In the genomic region with DNA sequence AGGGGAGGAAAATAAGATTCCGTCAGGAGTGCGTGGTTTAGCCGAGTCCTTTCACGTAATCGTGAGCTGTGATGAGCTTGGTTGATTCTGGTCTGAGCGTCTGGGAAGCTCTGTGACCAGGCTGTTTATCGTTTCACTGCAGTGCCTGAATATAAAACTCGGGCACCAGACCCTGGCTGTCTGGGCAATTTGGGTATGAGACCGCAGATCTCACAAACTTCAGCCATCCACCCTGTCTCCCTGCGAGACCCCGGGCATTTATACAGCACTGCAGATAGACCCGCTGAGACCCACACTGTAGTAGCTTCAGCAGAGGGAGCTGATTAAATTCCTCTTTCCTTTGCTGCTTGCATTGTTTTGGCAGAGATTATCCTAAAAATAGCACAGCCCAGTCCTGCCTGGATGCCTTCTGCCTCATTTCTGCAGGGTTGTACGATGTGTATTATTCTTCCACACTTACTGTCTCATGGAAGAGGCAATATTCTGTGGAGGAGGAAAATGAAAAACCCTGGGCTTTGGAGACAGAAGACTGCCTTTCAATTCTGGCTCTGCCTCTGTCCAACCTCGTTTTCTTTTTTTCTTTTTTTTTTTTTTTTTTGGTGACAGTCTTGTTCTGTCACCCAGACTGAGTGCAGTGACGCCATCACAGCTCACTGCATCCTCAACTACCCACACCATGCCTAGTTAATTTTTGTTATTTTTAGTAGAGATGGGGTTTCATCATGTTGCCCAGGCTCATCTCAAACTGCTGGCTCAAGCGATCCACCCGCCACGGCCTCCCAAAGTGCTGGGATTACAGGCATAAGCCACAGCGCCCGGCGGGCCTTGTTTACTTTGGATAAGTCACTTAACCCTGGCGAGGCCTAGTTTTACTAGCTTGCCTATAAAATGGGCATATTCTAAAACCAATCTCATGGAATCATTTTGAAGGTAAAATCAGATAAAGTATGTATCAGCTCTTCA, we compare ENCODE assay signal across 10 cellular contexts.
DNase-seq lines count a peak whose midpoint lies in the region; ATAC-seq, FAIRE-seq and TF ChIP-seq lines count a peak whose summit lies in the region.
"Had no signal": no experiment of that assay in that cellular context is flagged by ENCODE, and none has a peak within 500 bp of the region (broad histone marks: within the 10 kb centered on the region; RNA-seq: fewer than 3 reads in every experiment).

No MANE protein-coding gene starts in this region.

- CTCF ChIA-PET in mammary epithelial cell (lab: Charles Lee; ENCODE audit: low non-redundant PET) = no interaction called here
- CTCF ChIA-PET in CD8-positive, alpha-beta memory T cell (lab: Charles Lee) = no interaction called here

- dilution Hi-C loops in mammary epithelial cell (cut with HindIII; ENCODE audit: low sequenced_read_pairs) = no loop called here

- H3K4me2 ChIP-seq in mammary epithelial cell (ENCODE audit: insufficient read depth, low read depth, low read length) = peak overlapping the region; percentile 10

- POLR2A ChIA-PET in CD8-positive, alpha-beta memory T cell (lab: Charles Lee) = no interaction called here

- DNase-seq in ELR (ENCODE audit: low read depth) (peak; percentile 14), mammary epithelial cell (no peak), kidney (no peak), GOT3 (lab: John Stamatoyannopoulos, UW) (no peak)
- DNase-seq in stimulated activated CD4-positive, alpha-beta T cell treated with anti-CD3 and anti-CD28 coated beads, Interleukin-2, amount 100 ng/mL, for 24 hours = no peak
- DNase-seq in CD8-positive, alpha-beta memory T cell = no peak
- DNase-seq: foreskin melanocyte had no signal

- H3K27me3 Mint-ChIP-seq in CD8-positive, alpha-beta memory T cell = peaks cover 5 to 16% of the 10 kb centered on the region in 2 donors

- no TSS peak for BruUV-seq in mammary epithelial cell (replicated peaks; lab: Mats Ljungman, UMichigan)

- FAIRE-seq in kidney (lab: Jason Lieb, UNC) = no peak
- FAIRE-seq: D721Med had no signal

- H3K79me2 ChIP-seq in mammary epithelial cell (ENCODE audit: insufficient read depth, low read length) = no peaks in the 10 kb centered on the region

- H3K4me1 ChIP-seq in mammary epithelial cell (ENCODE audit: insufficient read depth, low read length) = no peaks in the 10 kb centered on the region
- H3K4me1 ChIP-seq in kidney (ENCODE audit: control insufficient read depth in 1 of 2, insufficient read depth in 1 of 2, low read depth in 1 of 2, low read length in 2 of 2) = peaks cover 4% of the 10 kb centered on the region in 2 donors
- peaks cover 4 to 8% (median 6%) of the 10 kb centered on the region in 3 donors for H3K4me1 ChIP-seq in skeletal muscle tissue (ENCODE audit: control insufficient read depth in 3 of 3, insufficient read depth in 3 of 3, low read length in 3 of 3)
- H3K4me1 ChIP-seq in CD8-positive, alpha-beta memory T cell (ENCODE audit: insufficient read depth, low read length) = no peaks in the 10 kb centered on the region

- H3K4me3 ChIP-seq in mammary epithelial cell (replicated peaks in 1 of 3; ENCODE audit: insufficient read depth in 1 of 3, low read depth in 2 of 3, low read length in 3 of 3) (no peak overlapping the region), kidney (ENCODE audit: low read length in 2 of 2) (peak overlapping the region; percentile 55 to 59), skeletal muscle tissue (ENCODE audit: low read length in 3 of 3) (peak overlapping the region; percentile 53 to 80 (median 76))
- no peak overlapping the region for H3K4me3 ChIP-seq in CD8-positive, alpha-beta memory T cell (ENCODE audit: low read length)

- no peak for TF ChIP-seq CTCF in mammary epithelial cell (conservative IDR thresholded peaks at IDR 0.05 in 1 of 2, IDR thresholded peaks at IDR 0.05 in 1 of 2; ENCODE audit: extremely low read depth in 1 of 2, insufficient read depth in 1 of 2, low read depth in 1 of 2, low read length in 2 of 2)
- TF ChIP-seq CTCF in kidney (IDR thresholded peaks at IDR 0.05; ENCODE audit: borderline replicate concordance, extremely low read depth, insufficient read depth) = no peak

- no peaks in the 10 kb centered on the region for H3K4me1 Mint-ChIP-seq in CD8-positive, alpha-beta memory T cell

- H2AFZ ChIP-seq in mammary epithelial cell (ENCODE audit: low read depth, low read length) = peak overlapping the region; percentile 50

- H3K9me3 ChIP-seq in mammary epithelial cell (replicated peaks; ENCODE audit: insufficient read depth, low read length) (no peaks in the 10 kb centered on the region), kidney (ENCODE audit: control insufficient read depth in 1 of 2, low read length in 2 of 2) (no peaks in the 10 kb centered on the region), skeletal muscle tissue (ENCODE audit: control insufficient read depth in 3 of 3, low read length in 3 of 3) (no peaks in the 10 kb centered on the region)
- H3K9me3 ChIP-seq in CD8-positive, alpha-beta memory T cell (ENCODE audit: low read length) = no peaks in the 10 kb centered on the region

- H3K9ac ChIP-seq in mammary epithelial cell (ENCODE audit: insufficient read depth, low read length) (no peak overlapping the region), kidney (ENCODE audit: low read length in 2 of 2) (no peak overlapping the region), skeletal muscle tissue (ENCODE audit: low read depth in 1 of 3, low read length in 3 of 3) (peak overlapping the region; percentile 64 to 85 (median 81))

- no peaks in the 10 kb centered on the region for H3K36me3 ChIP-seq in mammary epithelial cell (ENCODE audit: insufficient read depth, low read length)
- no peaks in the 10 kb centered on the region for H3K36me3 ChIP-seq in kidney (ENCODE audit: control insufficient read depth in 1 of 2, insufficient read depth in 2 of 2, low read length in 2 of 2)
- H3K36me3 ChIP-seq in skeletal muscle tissue (ENCODE audit: control insufficient read depth in 3 of 3, insufficient read depth in 3 of 3, low read length in 3 of 3) = no peaks in the 10 kb centered on the region
- H3K36me3 ChIP-seq in CD8-positive, alpha-beta memory T cell (ENCODE audit: insufficient read depth, low read length) = no peaks in the 10 kb centered on the region

- in situ Hi-C loops in mammary epithelial cell (cut with MboI; ENCODE audit: low sequenced_read_pairs in 2 of 2) = no loop called here

- WGBS in mammary epithelial cell (ENCODE audit: low coverage, missing lambda C conversion rate) = 61% methylated on average over 20 of the region's 22 CpGs

- H3K27ac ChIP-seq in mammary epithelial cell (ENCODE audit: insufficient read depth, low read depth, low read length) = no peak overlapping the region
- no peak overlapping the region for H3K27ac ChIP-seq in kidney (ENCODE audit: low read depth in 2 of 2, low read length in 2 of 2)
- peak overlapping the region; percentile 58 for H3K27ac ChIP-seq in skeletal muscle tissue (ENCODE audit: low read depth, low read length)
- no peak overlapping the region for H3K27ac ChIP-seq in CD8-positive, alpha-beta memory T cell (ENCODE audit: low read depth, low read length)

- no peaks in the 10 kb centered on the region for H4K20me1 ChIP-seq in mammary epithelial cell (ENCODE audit: insufficient read depth, low read length)

- no peak for ATAC-seq in HG03025 (IDR thresholded peaks at IDR 0.05; ENCODE audit: low FRiP score, unreplicated experiment)

- no peaks in the 10 kb centered on the region for H3K9me3 Mint-ChIP-seq in CD8-positive, alpha-beta memory T cell

- H3K4me3 Mint-ChIP-seq in CD8-positive, alpha-beta memory T cell = no peak overlapping the region

- H3K36me3 Mint-ChIP-seq in CD8-positive, alpha-beta memory T cell = no peaks in the 10 kb centered on the region

- H3K27me3 ChIP-seq in mammary epithelial cell (ENCODE audit: insufficient read depth, low read length) (peaks cover 5% of the 10 kb centered on the region), skeletal muscle tissue (ENCODE audit: control insufficient read depth in 3 of 3, insufficient read depth in 3 of 3, low read length in 3 of 3) (no peaks in the 10 kb centered on the region)
- H3K27me3 ChIP-seq in CD8-positive, alpha-beta memory T cell (ENCODE audit: insufficient read depth, low read length, poor library complexity, severe bottlenecking) = no peaks in the 10 kb centered on the region

- H3K27ac Mint-ChIP-seq in CD8-positive, alpha-beta memory T cell = no peak overlapping the region

- intact Hi-C loops in mammary epithelial cell (cut with micrococcal nuclease) (no loop called here), kidney (cut with DNase I) (no loop called here)

Comparison
In these comparisons a context has a peak if more than half of its experiments do, and no peak if none do; other contexts are left out.
1. H3K4me3 ChIP-seq: peak in kidney (2 of 2) and skeletal muscle tissue (3 of 3); none in mammary epithelial cell (0 of 3) and CD8-positive, alpha-beta memory T cell (single experiment).
2. H3K9ac ChIP-seq: peak in skeletal muscle tissue (3 of 3); none in mammary epithelial cell (single experiment) and kidney (0 of 2).